40 cellular contexts compared by ENCODE assay signal in the genomic region with DNA sequence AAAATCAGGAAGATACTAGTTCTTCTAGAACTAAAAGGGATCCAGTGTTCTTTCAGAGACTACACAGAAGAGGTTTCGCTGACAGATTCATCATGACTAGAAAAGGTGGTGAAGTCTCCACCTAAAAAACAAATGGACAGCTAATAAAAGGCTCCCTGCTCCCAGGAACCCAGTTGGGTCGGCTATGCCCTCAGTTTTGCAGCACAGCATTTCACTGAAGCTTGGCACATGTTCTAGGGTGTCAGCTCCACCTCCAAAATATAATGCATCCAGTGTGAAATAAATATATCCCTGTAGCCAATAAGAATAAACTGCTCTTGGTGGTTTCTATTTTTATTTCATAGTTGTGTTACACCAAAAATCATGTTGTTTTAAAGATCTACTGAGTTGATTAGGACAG. TPM values are rescaled to one million over a fixed set of nuclear protein-coding genes. Genes with fewer than 3 reads are reported as not detected.
"Had no signal": no experiment of that assay in that cellular context is flagged by ENCODE, and none has a peak within 500 bp of the region (broad histone marks: within the 10 kb centered on the region; RNA-seq: fewer than 3 reads in every experiment).

No MANE protein-coding gene starts in this region.

- H3K9me3 ChIP-seq: adrenal gland, ascending aorta, body of pancreas, breast epithelium had no signal

- H3K27ac ChIP-seq: adrenal gland, ascending aorta, body of pancreas, brain microvascular endothelial cell, breast epithelium, cardiac muscle cell had no signal

- H3K4me1 Mint-ChIP-seq: activated naive CD4-positive, alpha-beta T cell treated with anti-CD3 and anti-CD28 coated beads, Interleukin-2, amount 10 ng/mL, durations not matched to agents 7 days and 5 days; activated naive CD4-positive, alpha-beta T cell treated with anti-CD3 and anti-CD28 coated beads, Interleukin-2, amount 50 U/mL, for 24 hours; activated naive CD8-positive, alpha-beta T cell treated with anti-CD3 and anti-CD28 coated beads for 36 hours; activated naive CD8-positive, alpha-beta T cell treated with anti-CD3 and anti-CD28 coated beads, Interleukin-2, amount 10 ng/mL, durations not matched to agents 7 days and 5 days; activated naive CD8-positive, alpha-beta T cell treated with anti-CD3 and anti-CD28 coated beads, Interleukin-2, amount 50 U/mL, for 24 hours; activated T-helper 17 cell treated with anti-CD3 and anti-CD28 coated beads, Interleukin-2, amount 50 U/mL, for 72 hours; central memory CD8-positive, alpha-beta T cell had no signal

- H3K27me3 ChIP-seq: brain microvascular endothelial cell had no signal

- DNase-seq: activated effector memory CD4-positive, alpha-beta T cell treated with anti-CD3 and anti-CD28 coated beads, Interleukin-2, amount 50 U/mL, for 16 hours; activated effector memory CD4-positive, alpha-beta T cell treated with Interleukin-2 at 50 U/mL for 16 hours; activated gamma-delta T cell; activated gamma-delta T cell treated with Interleukin-2 at 50 U/mL for 16 hours; activated naive CD4-positive, alpha-beta T cell; activated naive CD4-positive, alpha-beta T cell treated with anti-CD3 and anti-CD28 coated beads for 36 hours; activated naive CD4-positive, alpha-beta T cell treated with anti-CD3 and anti-CD28 coated beads, Interleukin-2, amount 10 ng/mL, durations not matched to agents 7 days and 5 days; activated naive CD4-positive, alpha-beta T cell treated with anti-CD3 and anti-CD28 coated beads, Interleukin-2, amount 50 U/mL, for 16 hours; activated naive CD4-positive, alpha-beta T cell treated with Interleukin-2 at 50 U/mL for 16 hours; activated naive CD8-positive, alpha-beta T cell treated with anti-CD3 and anti-CD28 coated beads for 36 hours; activated naive CD8-positive, alpha-beta T cell treated with anti-CD3 and anti-CD28 coated beads, Interleukin-2, amount 10 ng/mL, durations not matched to agents 7 days and 5 days; activated naive CD8-positive, alpha-beta T cell treated with anti-CD3 and anti-CD28 coated beads, Interleukin-2, amount 50 U/mL, for 24 hours; activated T-cell treated with anti-CD3 and anti-CD28 coated beads, Interleukin-2, amount 50 U/mL, for 1 hour; activated T-cell treated with anti-CD3 and anti-CD28 coated beads, Interleukin-2, amount 50 U/mL, for 24 hours; activated T-cell treated with anti-CD3 and anti-CD28 coated beads, Interleukin-2, amount 50 U/mL, for 4 hours; activated T-cell treated with anti-CD3 and anti-CD28 coated beads, Interleukin-2, amount 50 U/mL, for 48 hours; activated T-cell treated with anti-CD3 and anti-CD28 coated beads, Interleukin-2, amount 50 U/mL, for 72 hours; adrenal gland; amniotic stem cell; amygdala; anterior cingulate cortex; aorta; body of pancreas; brain microvascular endothelial cell; central memory CD4-positive, alpha-beta T cell had no signal

- H3K4me3 ChIP-seq: adrenal gland, ascending aorta, body of pancreas, breast epithelium, cardiac muscle cell had no signal

- H3K9me3 Mint-ChIP-seq: activated T-helper 1 cell treated with anti-CD3 and anti-CD28 coated beads, Interleukin-12 subunit alpha, Interleukin-12 subunit beta, Interleukin-2, Interleukin-4 antibody, amounts not matched to agents 30 ng/mL and 10 ng/mL and 1 ng/mL, durations not matched to agents 14 hours and 24 hours and 36 hours; activated T-helper 2 cell treated with anti-CD3 and anti-CD28 coated beads, Interferon-gamma antibody, Interleukin-2, Interleukin-4, amounts not matched to agents 10 μg/mL and 5 μg/mL and 100 μg/mL, durations not matched to agents 14 hours and 24 hours and 36 hours had no signal

- H3K4me3 Mint-ChIP-seq: activated naive CD4-positive, alpha-beta T cell treated with anti-CD3 and anti-CD28 coated beads for 36 hours; activated naive CD4-positive, alpha-beta T cell treated with anti-CD3 and anti-CD28 coated beads, Interleukin-2, amount 10 ng/mL, durations not matched to agents 7 days and 5 days; activated naive CD4-positive, alpha-beta T cell treated with anti-CD3 and anti-CD28 coated beads, Interleukin-2, amount 50 U/mL, for 24 hours; activated naive CD8-positive, alpha-beta T cell; activated naive CD8-positive, alpha-beta T cell treated with anti-CD3 and anti-CD28 coated beads for 36 hours; activated naive CD8-positive, alpha-beta T cell treated with anti-CD3 and anti-CD28 coated beads, Interleukin-2, amount 10 ng/mL, durations not matched to agents 7 days and 5 days; activated naive CD8-positive, alpha-beta T cell treated with anti-CD3 and anti-CD28 coated beads, Interleukin-2, amount 50 U/mL, for 24 hours; activated T-cell treated with anti-CD3 and anti-CD28 coated beads, Interleukin-2, amount 50 U/mL, for 24 hours; activated T-cell treated with anti-CD3 and anti-CD28 coated beads, Interleukin-2, amount 50 U/mL, for 4 hours; activated T-cell treated with anti-CD3 and anti-CD28 coated beads, Interleukin-2, amount 50 U/mL, for 72 hours; activated T-helper 1 cell treated with anti-CD3 and anti-CD28 coated beads, Interleukin-12 subunit alpha, Interleukin-12 subunit beta, Interleukin-2, Interleukin-4 antibody, amounts not matched to agents 30 ng/mL and 10 ng/mL and 1 ng/mL, durations not matched to agents 14 hours and 24 hours and 36 hours; activated T-helper 17 cell treated with anti-CD3 and anti-CD28 coated beads, Interleukin-2, amount 50 U/mL, for 72 hours; brain; central memory CD8-positive, alpha-beta T cell had no signal

- H3K27ac Mint-ChIP-seq: activated naive CD4-positive, alpha-beta T cell treated with anti-CD3 and anti-CD28 coated beads for 36 hours; activated naive CD4-positive, alpha-beta T cell treated with anti-CD3 and anti-CD28 coated beads, Interleukin-2, amount 10 ng/mL, durations not matched to agents 7 days and 5 days; activated naive CD4-positive, alpha-beta T cell treated with anti-CD3 and anti-CD28 coated beads, Interleukin-2, amount 50 U/mL, for 24 hours; activated naive CD4-positive, alpha-beta T cell treated with anti-CD3 and anti-CD28 coated beads, Interleukin-2, amount 50 U/mL, for 72 hours; activated naive CD8-positive, alpha-beta T cell; activated naive CD8-positive, alpha-beta T cell treated with anti-CD3 and anti-CD28 coated beads for 36 hours; activated naive CD8-positive, alpha-beta T cell treated with anti-CD3 and anti-CD28 coated beads, Interleukin-2, amount 10 ng/mL, durations not matched to agents 7 days and 5 days; activated naive CD8-positive, alpha-beta T cell treated with anti-CD3 and anti-CD28 coated beads, Interleukin-2, amount 50 U/mL, for 24 hours; activated T-cell treated with anti-CD3 and anti-CD28 coated beads, Interleukin-2, amount 50 U/mL, for 24 hours; activated T-cell treated with anti-CD3 and anti-CD28 coated beads, Interleukin-2, amount 50 U/mL, for 72 hours; activated T-helper 1 cell treated with anti-CD3 and anti-CD28 coated beads, Interleukin-12 subunit alpha, Interleukin-12 subunit beta, Interleukin-2, Interleukin-4 antibody, amounts not matched to agents 30 ng/mL and 10 ng/mL and 1 ng/mL, durations not matched to agents 14 hours and 24 hours and 36 hours; activated T-helper 17 cell treated with anti-CD3 and anti-CD28 coated beads, Interleukin-2, amount 50 U/mL, for 72 hours; activated T-helper 2 cell treated with anti-CD3 and anti-CD28 coated beads, Interferon-gamma antibody, Interleukin-2, Interleukin-4, amounts not matched to agents 10 μg/mL and 5 μg/mL and 100 μg/mL, durations not matched to agents 14 hours and 24 hours and 36 hours; brain had no signal

- H3K36me3 ChIP-seq: adrenal gland, ascending aorta, brain microvascular endothelial cell, breast epithelium, cardiac muscle cell had no signal

- H3K36me3 Mint-ChIP-seq: activated naive CD4-positive, alpha-beta T cell treated with anti-CD3 and anti-CD28 coated beads, Interleukin-2, amount 10 ng/mL, durations not matched to agents 7 days and 5 days; activated naive CD8-positive, alpha-beta T cell; activated naive CD8-positive, alpha-beta T cell treated with anti-CD3 and anti-CD28 coated beads for 36 hours; activated naive CD8-positive, alpha-beta T cell treated with anti-CD3 and anti-CD28 coated beads, Interleukin-2, amount 10 ng/mL, durations not matched to agents 7 days and 5 days; brain had no signal

- H3K4me1 ChIP-seq: adrenal gland, ascending aorta, body of pancreas, breast epithelium had no signal

- FAIRE-seq: astrocyte, bronchial epithelial cell had no signal

RNA-seq across cellular contexts. Expression of a gene that starts 55.0 kb away (rescaled TPM):
- total RNA-seq: activated naive CD4-positive, alpha-beta T cell treated with anti-CD3 and anti-CD28 coated beads for 36 hours; activated naive CD4-positive, alpha-beta T cell treated with anti-CD3 and anti-CD28 coated beads, Interleukin-2, amount 50 U/mL, for 72 hours; activated naive CD8-positive, alpha-beta T cell treated with anti-CD3 and anti-CD28 coated beads for 36 hours; activated naive CD8-positive, alpha-beta T cell treated with anti-CD3 and anti-CD28 coated beads, Interleukin-2, amount 10 ng/mL, durations not matched to agents 7 days and 5 days; activated T-cell treated with anti-CD3 and anti-CD28 coated beads, Interleukin-2, amount 50 U/mL, for 4 hours; activated T-cell treated with anti-CD3 and anti-CD28 coated beads, Interleukin-2, amount 50 U/mL, for 72 hours; activated T-helper 1 cell treated with anti-CD3 and anti-CD28 coated beads, Interleukin-12 subunit alpha, Interleukin-12 subunit beta, Interleukin-2, Interleukin-4 antibody, amounts not matched to agents 30 ng/mL and 10 ng/mL and 1 ng/mL, durations not matched to agents 14 hours and 24 hours and 36 hours; activated T-helper 17 cell treated with anti-CD3 and anti-CD28 coated beads, Interleukin-2, amount 50 U/mL, for 72 hours; activated T-helper 2 cell treated with anti-CD3 and anti-CD28 coated beads, Interferon-gamma antibody, Interleukin-2, Interleukin-4, amounts not matched to agents 10 μg/mL and 5 μg/mL and 100 μg/mL, durations not matched to agents 14 hours and 24 hours and 36 hours; adrenal gland; ascending aorta; astrocyte; body of pancreas; bronchial epithelial cell; cardiac muscle cell; cardiac septum had no signal
- polyA plus RNA-seq: adipose tissue, cardiac muscle cell had no signal

RNA-seq across cellular contexts. Expression of a gene that starts 57.9 kb away (rescaled TPM):
- total RNA-seq: activated naive CD4-positive, alpha-beta T cell treated with anti-CD3 and anti-CD28 coated beads for 36 hours; activated naive CD4-positive, alpha-beta T cell treated with anti-CD3 and anti-CD28 coated beads, Interleukin-2, amount 50 U/mL, for 72 hours; activated naive CD8-positive, alpha-beta T cell treated with anti-CD3 and anti-CD28 coated beads for 36 hours; activated naive CD8-positive, alpha-beta T cell treated with anti-CD3 and anti-CD28 coated beads, Interleukin-2, amount 10 ng/mL, durations not matched to agents 7 days and 5 days; activated T-cell treated with anti-CD3 and anti-CD28 coated beads, Interleukin-2, amount 50 U/mL, for 4 hours; activated T-cell treated with anti-CD3 and anti-CD28 coated beads, Interleukin-2, amount 50 U/mL, for 72 hours; activated T-helper 1 cell treated with anti-CD3 and anti-CD28 coated beads, Interleukin-12 subunit alpha, Interleukin-12 subunit beta, Interleukin-2, Interleukin-4 antibody, amounts not matched to agents 30 ng/mL and 10 ng/mL and 1 ng/mL, durations not matched to agents 14 hours and 24 hours and 36 hours; activated T-helper 17 cell treated with anti-CD3 and anti-CD28 coated beads, Interleukin-2, amount 50 U/mL, for 72 hours; activated T-helper 2 cell treated with anti-CD3 and anti-CD28 coated beads, Interferon-gamma antibody, Interleukin-2, Interleukin-4, amounts not matched to agents 10 μg/mL and 5 μg/mL and 100 μg/mL, durations not matched to agents 14 hours and 24 hours and 36 hours; body of pancreas; bronchial epithelial cell; cardiac muscle cell; cardiac septum had no signal
